Comparison of ENCODE assay signal across 8 cellular contexts in the genomic region with DNA sequence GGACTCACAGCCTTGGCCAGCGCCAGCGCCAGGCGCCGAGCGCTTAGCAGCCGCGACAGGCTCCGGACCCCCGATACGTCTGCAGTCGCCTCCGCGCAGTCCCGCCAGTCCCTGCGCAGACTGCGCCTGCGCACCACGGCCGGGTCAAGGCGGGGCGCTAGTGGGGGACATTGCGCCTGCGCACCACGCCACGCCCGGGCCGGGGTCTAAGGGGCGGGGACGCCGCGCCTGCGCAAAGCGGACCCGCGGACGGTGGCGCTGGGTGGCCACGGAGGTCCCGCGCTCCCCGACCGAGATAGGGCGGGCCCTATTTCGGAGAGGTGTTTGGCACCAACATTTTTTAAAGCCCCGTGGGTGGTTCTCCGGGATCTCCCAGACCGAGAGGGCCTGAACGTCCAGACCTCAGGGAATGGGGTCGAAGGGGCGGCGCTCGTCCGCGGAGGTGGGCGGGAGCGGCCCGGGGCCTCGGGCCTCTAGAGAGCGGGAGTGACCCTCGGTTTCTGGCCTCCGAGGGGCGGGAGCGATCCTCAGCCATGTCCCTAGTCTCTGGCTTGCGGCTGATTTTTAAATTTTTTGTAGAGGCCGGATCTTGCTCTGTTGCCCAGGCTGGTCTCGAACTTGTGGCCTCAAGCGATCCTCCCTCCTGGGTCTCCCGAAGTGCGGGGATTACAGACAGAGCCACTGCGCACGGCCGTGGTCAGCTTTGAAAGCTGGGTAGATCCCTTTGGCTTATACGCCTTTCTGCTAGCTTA.
DNase-seq lines count a peak whose midpoint lies in the region; ATAC-seq, FAIRE-seq and TF ChIP-seq lines count a peak whose summit lies in the region.
"Not testable (repeated sequence)": the region's sequence is repeated elsewhere in the genome, so short reads cannot be mapped to it uniquely, and the experiment has no call there.

No MANE protein-coding gene starts in this region.

- ATAC-seq in HG03095 (IDR thresholded peaks at IDR 0.05; ENCODE audit: unreplicated experiment) = peak; percentile 78

- TF ChIP-seq CTCF in fibroblast of mammary gland (conservative IDR thresholded peaks at IDR 0.05; ENCODE audit: control insufficient read depth, insufficient read depth, low read depth, low read length) = not testable (repeated sequence)

- peak overlapping the region; percentile 26; the same call in 1 of the 2 replicates for H3K27ac ChIP-seq in SJCRH30

- not testable (repeated sequence) for H3K4me1 ChIP-seq in SJCRH30; mononuclear cell (ENCODE audit: insufficient read depth, low read length)

- H3K36me3 ChIP-seq in SJCRH30 = not testable (repeated sequence)

- H3K4me3 ChIP-seq in SJCRH30 = peak overlapping the region; percentile 95
- peak overlapping the region; percentile 55 for H3K4me3 ChIP-seq in fibroblast of mammary gland (ENCODE audit: control insufficient read depth, low read depth, low read length)
- peak overlapping the region; percentile 48 for H3K4me3 ChIP-seq in mononuclear cell (ENCODE audit: low read length)

- DNase-seq in AG20443 (ENCODE audit: low spot score) (peak; percentile 93), GM19239 (ENCODE audit: insufficient read length, low spot score) (peak; percentile 62), SJCRH30 (peak; percentile 87 to 88), fibroblast of mammary gland (ENCODE audit: low read depth) (peak; percentile 60)
- DNase-seq in activated naive CD4-positive, alpha-beta T cell treated with Interleukin-2 at 50 U/mL for 16 hours = peak; percentile 88
- DNase-seq in stimulated activated CD4-positive, alpha-beta T cell treated with anti-CD3 and anti-CD28 coated beads, Interleukin-4, amount 100 ng/mL, for 4 hours = peak; percentile 86 to 90

- FAIRE-seq in GM19239 (lab: Jason Lieb, UNC) = not testable (repeated sequence)

- H3K27me3 ChIP-seq in SJCRH30; mononuclear cell (ENCODE audit: insufficient read depth, low read length): not testable (repeated sequence)

- not testable (repeated sequence) for H3K9me3 ChIP-seq in SJCRH30 (replicated peaks); mononuclear cell (ENCODE audit: low read depth, low read length)

Comparison
In these comparisons a context has a peak if more than half of its experiments do, and no peak if none do; other contexts are left out.
1. Peak in every context shown above with its lines: DNase-seq, ATAC-seq, H3K4me3 ChIP-seq and H3K27ac ChIP-seq.